ENCODE assay signal across 11 cellular contexts in genomic region chr12:50934981-50935807, GRCh38. TPM values are rescaled to one million over a fixed set of nuclear protein-coding genes. Genes with fewer than 3 reads are reported as not detected.
DNase-seq lines count a peak whose midpoint lies in the region; ATAC-seq, FAIRE-seq and TF ChIP-seq lines count a peak whose summit lies in the region.
"Had no signal": no experiment of that assay in that cellular context is flagged by ENCODE, and none has a peak within 500 bp of the region (broad histone marks: within the 10 kb centered on the region; RNA-seq: fewer than 3 reads in every experiment).

No MANE protein-coding gene starts in this region.

- ATAC-seq in aorta (ENCODE audit: low FRiP score) (peak; percentile 53), HG02763 (IDR thresholded peaks at IDR 0.05; ENCODE audit: unreplicated experiment) (no peak), WTC11 (no peak)

- no peak overlapping the region for H3K27ac Mint-ChIP-seq in WTC11

- WGBS in aorta, 2 donors = 31 to 40% methylated on average over 6 of the region's 6 CpGs

- H3K27ac ChIP-seq in endothelial cell of umbilical vein (ENCODE audit: insufficient read depth, low read depth, low read length) (no peak overlapping the region), muscle layer of colon (ENCODE audit: low read depth, low read length) (peak overlapping the region; percentile 67), aorta (ENCODE audit: low read depth in 1 of 2, low read length in 2 of 2) (peak overlapping the region; percentile 7 to 42)

- no peaks in the 10 kb centered on the region for H3K9me3 Mint-ChIP-seq in WTC11
- H3K9me3 Mint-ChIP-seq: central memory CD8-positive, alpha-beta T cell had no signal

- H3K4me1 Mint-ChIP-seq in WTC11 = peaks cover 29% of the 10 kb centered on the region
- H3K4me1 Mint-ChIP-seq: central memory CD8-positive, alpha-beta T cell had no signal

- no peak overlapping the region for H3K4me2 ChIP-seq in endothelial cell of umbilical vein (ENCODE audit: insufficient read depth, low read length)

- no peaks in the 10 kb centered on the region for H4K20me1 ChIP-seq in endothelial cell of umbilical vein (replicated peaks; ENCODE audit: control insufficient read depth, extremely low read depth, insufficient read depth, low read length)

- intact Hi-C loops in endothelial cell of umbilical vein (cut with micrococcal nuclease) (no loop called here), aorta (cut with DNase I) (loop anchor here in 1 of 2 donors (2.0 kb wide), 1 partner anchor 48 kb away; no protein-coding TSS in a partner anchor)

- H3K4me3 Mint-ChIP-seq in WTC11 = no peak overlapping the region
- H3K4me3 Mint-ChIP-seq: central memory CD8-positive, alpha-beta T cell; neural crest cell had no signal

- TF ChIP-seq CTCF in endothelial cell of umbilical vein (IDR thresholded peaks at IDR 0.05; ENCODE audit: extremely low read depth in 1 of 2, insufficient read depth in 1 of 2, low read depth in 1 of 2, low read length in 2 of 2) = no peak
- TF ChIP-seq CTCF in WTC11 (IDR thresholded peaks at IDR 0.05) = no peak

- DNase-seq in SIG-M5 treated with dmso at 0.1 percent for 504 hours (lab: John Stamatoyannopoulos, UW; ENCODE audit: unreplicated experiment) (peak; percentile 68), SIG-M5 (lab: John Stamatoyannopoulos, UW) (no peak), endothelial cell of umbilical vein (ENCODE audit: low read depth, low spot score) (no peak), aorta (no peak), WTC11 (ENCODE audit: low spot score) (no peak), cerebellum (ENCODE audit: low spot score) (no peak)

- H3K9me3 ChIP-seq in endothelial cell of umbilical vein (replicated peaks; ENCODE audit: control insufficient read depth, insufficient read depth, low read length) (no peaks in the 10 kb centered on the region), muscle layer of colon (ENCODE audit: low read length) (no peaks in the 10 kb centered on the region), aorta (ENCODE audit: control insufficient read depth, low read length) (no peaks in the 10 kb centered on the region)

- no peaks in the 10 kb centered on the region for H3K9me1 ChIP-seq in endothelial cell of umbilical vein (replicated peaks; ENCODE audit: control insufficient read depth, extremely low read depth, insufficient read depth, low read length)

- TF ChIP-seq POLR2A in endothelial cell of umbilical vein (IDR thresholded peaks at IDR 0.05; ENCODE audit: low read depth, low read length) = no peak

- H2AFZ ChIP-seq in endothelial cell of umbilical vein (ENCODE audit: low read depth, low read length) = peak overlapping the region; percentile 12

- no peak overlapping the region for H3K9ac ChIP-seq in endothelial cell of umbilical vein (replicated peaks; ENCODE audit: extremely low read depth, insufficient read depth, low read length)
- H3K9ac ChIP-seq in muscle layer of colon (ENCODE audit: low read length) = no peak overlapping the region

- H3K36me3 Mint-ChIP-seq in WTC11 = peaks cover 4% of the 10 kb centered on the region; the same call in 1 of the 2 replicates

- H3K4me3 ChIP-seq in endothelial cell of umbilical vein (replicated peaks in 1 of 3; ENCODE audit: insufficient read depth in 1 of 3, low read depth in 1 of 3, low read length in 3 of 3) (no peak overlapping the region), muscle layer of colon (ENCODE audit: low read depth in 1 of 2, low read length in 2 of 2) (no peak overlapping the region), aorta (ENCODE audit: low read length in 2 of 2) (no peak overlapping the region)

- H3K36me3 ChIP-seq in endothelial cell of umbilical vein (ENCODE audit: control insufficient read depth in 2 of 2, extremely low read depth in 1 of 2, insufficient read depth in 2 of 2, low read length in 2 of 2) (peaks cover 0 to 3% of the 10 kb centered on the region in 2 experiments), muscle layer of colon (ENCODE audit: insufficient read depth, low read length) (peaks cover 10% of the 10 kb centered on the region), aorta (ENCODE audit: control insufficient read depth in 1 of 2, insufficient read depth in 2 of 2, low read length in 1 of 2) (no peaks in the 10 kb centered on the region)

- no peaks in the 10 kb centered on the region for H3K27me3 ChIP-seq in endothelial cell of umbilical vein (ENCODE audit: control insufficient read depth in 2 of 2, insufficient read depth in 2 of 2, low read length in 2 of 2)
- H3K27me3 ChIP-seq in muscle layer of colon (ENCODE audit: control insufficient read depth in 1 of 2, insufficient read depth in 2 of 2, low read length in 2 of 2) = no peaks in the 10 kb centered on the region
- no peaks in the 10 kb centered on the region for H3K27me3 ChIP-seq in aorta (ENCODE audit: control insufficient read depth in 1 of 2, insufficient read depth in 2 of 2, low read length in 1 of 2)

- dilution Hi-C loops in endothelial cell of umbilical vein (cut with MboI; ENCODE audit: extremely low pct_ligation_motif_present, low sequenced_read_pairs) = no loop called here

- POLR2A ChIA-PET in endothelial cell of umbilical vein (lab: Charles Lee) = interaction anchor here (0.9 kb wide), 1 partner anchor 10 kb away, joined by 3 read pairs; a partner anchor contains a TSS
- POLR2A ChIA-PET in WTC11 (lab: Charles Lee) = no interaction called here

- peak; percentile 55 for FAIRE-seq in endothelial cell of umbilical vein (lab: Jason Lieb, UNC)

- no peaks in the 10 kb centered on the region for H3K27me3 Mint-ChIP-seq in WTC11 (ENCODE audit: low read depth)
- H3K27me3 Mint-ChIP-seq: central memory CD8-positive, alpha-beta T cell had no signal

- BruUV-seq in endothelial cell of umbilical vein (replicated peaks; lab: Mats Ljungman, UMichigan) = no TSS peak

- CTCF ChIA-PET in endothelial cell of umbilical vein (lab: Charles Lee) = interaction anchor here (0.9 kb wide), 1 partner anchor 111 kb away, joined by 3 read pairs; no protein-coding TSS in a partner anchor
- CTCF ChIA-PET in WTC11 (lab: Charles Lee) = interaction anchor here (0.5 kb wide), 1 partner anchor 15 kb away, joined by 3 read pairs; no protein-coding TSS in a partner anchor

- H3K4me1 ChIP-seq in endothelial cell of umbilical vein (ENCODE audit: control insufficient read depth, extremely low read depth, insufficient read depth, low read length) (no peaks in the 10 kb centered on the region), muscle layer of colon (ENCODE audit: insufficient read depth, low read length) (peaks cover 31% of the 10 kb centered on the region), aorta (ENCODE audit: control insufficient read depth in 1 of 2, insufficient read depth in 2 of 2, low read length in 2 of 2) (peaks cover 3% of the 10 kb centered on the region in 2 donors)

- H3K79me2 ChIP-seq in endothelial cell of umbilical vein (ENCODE audit: control insufficient read depth, insufficient read depth, low read length) = no peaks in the 10 kb centered on the region

TF ChIP-seq in endothelial cell of umbilical vein, 7 proteins besides CTCF, POLR2A, EP300 and RAD21:
- TF ChIP-seq MYC (IDR thresholded peaks at IDR 0.05; ENCODE audit: low read depth, low read length) (no peak), EZH2 (IDR thresholded peaks at IDR 0.05; ENCODE audit: borderline replicate concordance, low read depth, low read length, severe bottlenecking) (no peak), FOS (IDR thresholded peaks at IDR 0.05; ENCODE audit: borderline replicate concordance, insufficient read depth, low read length) (no peak), JUN (IDR thresholded peaks at IDR 0.05; ENCODE audit: borderline replicate concordance, insufficient read depth, insufficient read length, low read depth) (no peak), POLR2AphosphoS5 (IDR thresholded peaks at IDR 0.05; ENCODE audit: insufficient read depth, low read depth, low read length) (no peak), GATA2 (IDR thresholded peaks at IDR 0.05; ENCODE audit: insufficient read depth, insufficient read length, low read depth, low read length) (no peak)
- TF ChIP-seq, protein P1, sequence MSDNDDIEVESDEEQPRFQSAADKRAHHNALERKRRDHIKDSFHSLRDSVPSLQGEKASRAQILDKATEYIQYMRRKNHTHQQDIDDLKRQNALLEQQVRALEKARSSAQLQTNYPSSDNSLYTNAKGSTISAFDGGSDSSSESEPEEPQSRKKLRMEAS (IDR thresholded peaks at IDR 0.05; ENCODE audit: insufficient read depth, insufficient read length) = no peak

TF ChIP-seq in WTC11, 78 proteins besides CTCF, POLR2A, EP300 and RAD21 (continues in another document):
- TF ChIP-seq HMGA2 (CRISPR knock-in tag; IDR thresholded peaks at IDR 0.05) (no peak), CBFB (CRISPR knock-in tag; IDR thresholded peaks at IDR 0.05; ENCODE audit: low read depth) (no peak), GRHL2 (CRISPR knock-in tag; IDR thresholded peaks at IDR 0.05; ENCODE audit: insufficient replicate concordance, severe bottlenecking) (no peak)
- TF ChIP-seq, protein P1 (CRISPR knock-in tag; IDR thresholded peaks at IDR 0.05) = no peak

RNA-seq across cellular contexts. Expression of gene HIGD1C, which starts 17.1 kb away (rescaled TPM):
- total RNA-seq in endothelial cell of umbilical vein = not detected in 2 replicates
- not detected in 2 replicates for polyA plus RNA-seq in endothelial cell of umbilical vein
- polyA plus RNA-seq in endothelial cell of umbilical vein (2011; cell fraction: cytosol; rRNA removed) = not detected in 2 replicates
- polyA plus RNA-seq in endothelial cell of umbilical vein (2011; cell fraction: nucleus; rRNA removed) = not detected in 2 replicates
- not detected in 2 replicates for polyA plus RNA-seq in endothelial cell of umbilical vein (2012)
- not detected in 2 replicates for polyA minus RNA-seq in endothelial cell of umbilical vein
- not detected for polyA minus RNA-seq in endothelial cell of umbilical vein (2011; cell fraction: cytosol; rRNA and poly(A)+ RNA removed)
- not detected in 2 replicates for polyA minus RNA-seq in endothelial cell of umbilical vein (2011; cell fraction: nucleus; rRNA and poly(A)+ RNA removed)
- not detected for total RNA-seq in aorta
- not detected for polyA plus RNA-seq in aorta
- not detected in 3 replicates for total RNA-seq in WTC11 (2021)
- not detected for total RNA-seq in cerebellum
- total RNA-seq: A172, neural crest cell had no signal
